Comparison of ENCODE assay signal across 14 cellular contexts in genomic region chr6:43916924-43917877, GRCh38.
DNase-seq lines count a peak whose midpoint lies in the region; ATAC-seq and TF ChIP-seq lines count a peak whose summit lies in the region.
"Had no signal": no experiment of that assay in that cellular context is flagged by ENCODE, and none has a peak within 500 bp of the region (broad histone marks: within the 10 kb centered on the region; RNA-seq: fewer than 3 reads in every experiment).

No MANE protein-coding gene starts in this region.

- H3K4me3 ChIP-seq in HEK293 (ENCODE audit: low read depth, low read length) (no peak overlapping the region), mucosa of descending colon (no peak overlapping the region), PC-9 (no peak overlapping the region)
- H3K4me3 ChIP-seq: esophagus muscularis mucosa had no signal

- intact Hi-C loops in mucosa of descending colon (cut with DNase I, micrococcal nuclease) (no loop called here), PC-9 (cut with micrococcal nuclease; ENCODE audit: unreplicated experiment) (no loop called here)

- peak; percentile 84 for ATAC-seq in mucosa of descending colon
- ATAC-seq: CD8-positive, alpha-beta T cell had no signal

- H3K9me3 ChIP-seq in HEK293 (ENCODE audit: control insufficient read depth, insufficient read depth, low read depth, low read length): no peaks in the 10 kb centered on the region
- H3K9me3 ChIP-seq in mucosa of descending colon: no peaks in the 10 kb centered on the region
- no peaks in the 10 kb centered on the region for H3K9me3 ChIP-seq in PC-9 (ENCODE audit: insufficient read depth, low read depth)
- H3K9me3 ChIP-seq: esophagus muscularis mucosa had no signal

- H3K4me1 ChIP-seq in HEK293 (ENCODE audit: control insufficient read depth, insufficient read depth, low read length) (no peaks in the 10 kb centered on the region), mucosa of descending colon (ENCODE audit: low read depth) (peaks cover 35% of the 10 kb centered on the region), PC-9 (replicated peaks; ENCODE audit: insufficient read depth) (0 out of 2 replicates have a peak, but pooled peaks cover 13% of the 10 kb centered on the region)
- H3K4me1 ChIP-seq: esophagus muscularis mucosa had no signal

- CTCF ChIA-PET in HEK293 (lab: Yijun Ruan, JAX): interaction anchor here (1.0 to 2.6 kb wide), 3 partner anchors 9 to 162 kb away, joined by 3 to 9 read pairs (median 4); no protein-coding TSS in a partner anchor
- CTCF ChIA-PET in PC-9 (lab: Charles Lee): no interaction called here

- no peaks in the 10 kb centered on the region for H4K20me1 ChIP-seq in PC-9 (ENCODE audit: insufficient read depth)

- no peaks in the 10 kb centered on the region for H3K36me3 ChIP-seq in HEK293 (ENCODE audit: control insufficient read depth in 2 of 2, insufficient read depth in 1 of 2, low read length in 2 of 2)
- no peaks in the 10 kb centered on the region for H3K36me3 ChIP-seq in mucosa of descending colon (ENCODE audit: low read depth)
- no peaks in the 10 kb centered on the region for H3K36me3 ChIP-seq in PC-9 (ENCODE audit: low read depth)
- H3K36me3 ChIP-seq: esophagus muscularis mucosa had no signal

- no peak overlapping the region for H3K4me2 ChIP-seq in PC-9

- TF ChIP-seq CTCF in HEK293 (tag by site-specific recombination; IDR thresholded peaks at IDR 0.05): no peak
- TF ChIP-seq CTCF in mucosa of descending colon (IDR thresholded peaks at IDR 0.05): no peak
- no peak for TF ChIP-seq CTCF in PC-9 (conservative IDR thresholded peaks at IDR 0.05)

- H3K9me2 ChIP-seq in PC-9 (ENCODE audit: insufficient read depth): no peaks in the 10 kb centered on the region

- POLR2A ChIA-PET in HEK293 (lab: Yijun Ruan, JAX) (interaction anchor here (0.6 kb wide), 2 partner anchors 22 to 148 kb away, joined by 3 to 4 read pairs; partner anchors contain the start of gene VEGFA), PC-9 (lab: Charles Lee; ENCODE audit: unreplicated experiment) (no interaction called here)

- H2AFZ ChIP-seq in PC-9: no peak overlapping the region

- no TSS peak for BruUV-seq in PC-9 (replicated peaks; lab: Mats Ljungman, UMichigan)

- H3F3A ChIP-seq in PC-9 (ENCODE audit: insufficient read depth, low read depth): no peaks in the 10 kb centered on the region

- H3K27ac ChIP-seq in HEK293 (ENCODE audit: extremely low read depth, low read depth, low read length) (no peak overlapping the region), PC-9 (no peak overlapping the region)
- H3K27ac ChIP-seq: esophagus muscularis mucosa had no signal

- H3K79me2 ChIP-seq in PC-9 (ENCODE audit: low read depth): no peaks in the 10 kb centered on the region

- H3K27me3 ChIP-seq in PC-9 (ENCODE audit: insufficient read depth, low read depth): no peaks in the 10 kb centered on the region
- H3K27me3 ChIP-seq: esophagus muscularis mucosa had no signal

- DNase-seq in AG08395 (ENCODE audit: low spot score): peak; percentile 68
- peak; percentile 98 for DNase-seq in amniotic epithelial cell (ENCODE audit: low read depth)
- DNase-seq in mucosa of descending colon: peak; percentile 76 to 85 (median 84)
- DNase-seq in hippocampal formation (lab: John Stamatoyannopoulos, UW): no peak
- no peak for DNase-seq in PC-9
- no peak for DNase-seq in midbrain (lab: John Stamatoyannopoulos, UW)
- no peak for DNase-seq in NCI-H2196 treated with DMSO at 0.1 percent for 48 hours (lab: John Stamatoyannopoulos, UW; ENCODE audit: unreplicated experiment)
- DNase-seq: activated CD4-positive, alpha-beta memory T cell treated with anti-CD3 and anti-CD28 coated beads, Interleukin-2, amount 10 ng/mL, durations not matched to agents 7 days and 5 days; CD8-positive, alpha-beta T cell; SHP77 treated with DMSO at 0.1 percent for 48 hours; stimulated activated CD4-positive, alpha-beta T cell treated with anti-CD3 and anti-CD28 coated beads, Interleukin-1b, Interleukin-23, amount 100 ng/mL, for 48 hours; substantia nigra had no signal

TF ChIP-seq in HEK293, 187 proteins besides CTCF, POLR2A, EP300 and RAD21:
- TF ChIP-seq ZBTB20 (tag by site-specific recombination; IDR thresholded peaks at IDR 0.05) (no peak), SP7 (tag by site-specific recombination; IDR thresholded peaks at IDR 0.05) (peak; percentile 44; the same call in 1 of the 2 replicates), SETDB1 (IDR thresholded peaks at IDR 0.05; ENCODE audit: insufficient read length, low read length) (no peak), ZIC2 (tag by site-specific recombination; IDR thresholded peaks at IDR 0.05) (peak; percentile 37)

Comparison
In these comparisons a context has a peak if more than half of its experiments do, and no peak if none do; other contexts are left out.
1. DNase-seq: peak in AG08395 (single experiment), amniotic epithelial cell (single experiment) and mucosa of descending colon (3 of 3); none in hippocampal formation (0 of 2), PC-9 (0 of 2), midbrain (single experiment) and NCI-H2196 treated with DMSO at 0.1 percent for 48 hours (single experiment).